In the genomic region with DNA sequence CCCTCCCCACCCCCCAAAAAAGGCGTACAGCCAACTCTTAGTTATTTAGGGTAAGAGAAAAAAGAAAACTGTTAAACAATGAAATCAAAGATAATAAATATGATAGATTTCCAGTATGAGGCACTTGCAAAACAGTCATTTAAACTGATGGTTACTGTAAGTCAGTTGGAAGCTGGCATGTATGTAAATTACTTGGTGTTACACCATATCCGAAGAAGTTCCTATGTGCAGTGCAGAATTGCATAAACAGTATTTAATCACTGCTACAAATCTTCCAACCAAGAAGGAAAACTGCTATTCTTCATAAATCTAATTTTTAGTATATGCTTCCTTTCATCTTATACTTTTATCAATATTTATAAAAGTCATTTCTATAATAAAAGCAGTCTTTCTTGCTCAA, we compare ENCODE assay signal across 16 cellular contexts.
DNase-seq lines count a peak whose midpoint lies in the region; ATAC-seq and TF ChIP-seq lines count a peak whose summit lies in the region.
"Had no signal": no experiment of that assay in that cellular context is flagged by ENCODE, and none has a peak within 500 bp of the region (broad histone marks: within the 10 kb centered on the region; RNA-seq: fewer than 3 reads in every experiment).

No MANE protein-coding gene starts in this region.

- CTCF ChIA-PET in CD4-positive, alpha-beta T cell (lab: Charles Lee), result no interaction called here

- H3K4me1 Mint-ChIP-seq in CD4-positive, alpha-beta T cell (ENCODE audit: low read depth), result no peaks in the 10 kb centered on the region

- H3K27ac Mint-ChIP-seq in CD4-positive, alpha-beta T cell, result no peak overlapping the region
- H3K27ac Mint-ChIP-seq: CD4-positive, CD25-positive, alpha-beta regulatory T cell had no signal

- no peaks in the 10 kb centered on the region for H3K27me3 Mint-ChIP-seq in CD4-positive, alpha-beta T cell
- H3K27me3 Mint-ChIP-seq: CD4-positive, CD25-positive, alpha-beta regulatory T cell had no signal

- intact Hi-C loops in CD4-positive, alpha-beta T cell (cut with DNase I, micrococcal nuclease), result no loop called here

- H3K9me3 ChIP-seq in SK-N-MC (ENCODE audit: low read depth, low read length), result no peaks in the 10 kb centered on the region
- no peaks in the 10 kb centered on the region for H3K9me3 ChIP-seq in CD4-positive, alpha-beta T cell (ENCODE audit: control insufficient read depth, low read length)
- H3K9me3 ChIP-seq: BE2C, HAP-1 had no signal

- peaks cover 78% of the 10 kb centered on the region for H3K36me3 Mint-ChIP-seq in CD4-positive, alpha-beta T cell (ENCODE audit: low read depth)

- no peaks in the 10 kb centered on the region for H3K9me3 Mint-ChIP-seq in CD4-positive, alpha-beta T cell
- H3K9me3 Mint-ChIP-seq: CD4-positive, CD25-positive, alpha-beta regulatory T cell had no signal

- POLR2A ChIA-PET in CD4-positive, alpha-beta T cell (lab: Charles Lee), result no interaction called here

- H3K27ac ChIP-seq in SK-N-MC, result peak overlapping the region; percentile 64
- no peak overlapping the region for H3K27ac ChIP-seq in CD4-positive, alpha-beta T cell (ENCODE audit: low read depth, low read length)
- H3K27ac ChIP-seq: GM23248, HL-60 had no signal

- TF ChIP-seq CTCF in AG10803 (conservative IDR thresholded peaks at IDR 0.05; ENCODE audit: low read length), result no peak
- TF ChIP-seq CTCF in CD4-positive, alpha-beta T cell (IDR thresholded peaks at IDR 0.05), result no peak

- H3K36me3 ChIP-seq in SK-N-MC (ENCODE audit: insufficient read depth, low read length), result peaks cover 7% of the 10 kb centered on the region; the same call in 1 of the 2 replicates
- H3K36me3 ChIP-seq: HAP-1 had no signal

- peak overlapping the region; percentile 60 for H3K9ac ChIP-seq in SK-N-MC (ENCODE audit: insufficient read length)
- H3K9ac ChIP-seq: GM23248 had no signal

- no peaks in the 10 kb centered on the region for H3K27me3 ChIP-seq in CD4-positive, alpha-beta T cell (ENCODE audit: control insufficient read depth, insufficient read depth, low read length)
- H3K27me3 ChIP-seq: BE2C had no signal

- H3K4me3 ChIP-seq in AG10803 (ENCODE audit: low read length) (no peak overlapping the region), SK-N-MC (no peak overlapping the region)
- H3K4me3 ChIP-seq: GM23248, HAP-1 had no signal

- DNase-seq in AG10803 (ENCODE audit: low read depth) (peak; percentile 17), MV-4-11 (lab: John Stamatoyannopoulos, UW) (peak; percentile 18), SK-N-MC (ENCODE audit: low read depth, low spot score) (no peak), fibroblast of gingiva (ENCODE audit: low read depth) (peak; percentile 41)
- no peak for DNase-seq in CD4-positive, alpha-beta T cell
- no peak for DNase-seq in activated naive CD4-positive, alpha-beta T cell (lab: John Stamatoyannopoulos, UW)
- DNase-seq: BE2C; C1 segment of cervical spinal cord; CD4-positive, CD25-positive, alpha-beta regulatory T cell; DMS153; DMS79 treated with DMSO at 0.1 percent for 48 hours; GF-D8; GM23248 had no signal

- ATAC-seq in HG03457 (IDR thresholded peaks at IDR 0.05; ENCODE audit: unreplicated experiment), result no peak
- no peak for ATAC-seq in CD4-positive, alpha-beta T cell (ENCODE audit: poor library complexity)

- H3K4me3 Mint-ChIP-seq in CD4-positive, alpha-beta T cell, result no peak overlapping the region

Comparison
In these comparisons a context has a peak if more than half of its experiments do, and no peak if none do; other contexts are left out.
1. DNase-seq: peak in AG10803 (single experiment), MV-4-11 (single experiment) and fibroblast of gingiva (single experiment); none in SK-N-MC (single experiment), CD4-positive, alpha-beta T cell (0 of 10) and activated naive CD4-positive, alpha-beta T cell (0 of 4).